Comparison of ENCODE assay signal across 23 cellular contexts in genomic region chr9:135555203-135555602, GRCh38. TPM values are rescaled to one million over a fixed set of nuclear protein-coding genes. Genes with fewer than 3 reads are reported as not detected.
DNase-seq lines count a peak whose midpoint lies in the region; ATAC-seq, FAIRE-seq and TF ChIP-seq lines count a peak whose summit lies in the region.
"Had no signal": no experiment of that assay in that cellular context is flagged by ENCODE, and none has a peak within 500 bp of the region (broad histone marks: within the 10 kb centered on the region; RNA-seq: fewer than 3 reads in every experiment).

No MANE protein-coding gene starts in this region.

- H2AFZ ChIP-seq in HepG2 (ENCODE audit: low read length): no peak overlapping the region

- H4K20me1 ChIP-seq in HepG2 (ENCODE audit: insufficient read depth, low read length): no peaks in the 10 kb centered on the region

- TF ChIP-seq EP300 in HepG2 (IDR thresholded peaks at IDR 0.05; ENCODE audit: low read depth in 2 of 2, low read length in 2 of 2) (peak in 1 of 2 experiments; percentile 13; a peak in 1 of 4 replicates), HepG2 (CRISPR knock-in tag; IDR thresholded peaks at IDR 0.05; ENCODE audit: borderline replicate concordance) (no peak)

- POLR2A ChIA-PET in HepG2 (lab: Yijun Ruan, JAX): no interaction called here

- CTCF ChIA-PET in HepG2 (lab: Yijun Ruan, JAX; ENCODE audit: low intra/inter-chr PET ratio, low total read pairs): no interaction called here

- TF ChIP-seq RAD21 in HepG2 (CRISPR knock-in tag; IDR thresholded peaks at IDR 0.05): no peak

- no peak overlapping the region for H3K9ac ChIP-seq in HepG2 (ENCODE audit: insufficient read depth, low read depth, low read length)

- H3K4me1 ChIP-seq in HepG2 (ENCODE audit: insufficient read depth, low read length) (peaks cover 19% of the 10 kb centered on the region), heart right ventricle (no peaks in the 10 kb centered on the region), HAP-1 (no peaks in the 10 kb centered on the region)
- H3K4me1 ChIP-seq: BE2C had no signal

- H3K4me1 Mint-ChIP-seq in activated T-helper 17 cell treated with anti-CD3 and anti-CD28 coated beads, Interleukin-2, amount 50 U/mL, for 72 hours: no peaks in the 10 kb centered on the region
- H3K4me1 Mint-ChIP-seq: CD4-positive, CD25-positive, alpha-beta regulatory T cell had no signal

- peak; percentile 33 for DNase-seq in activated CD8-positive, alpha-beta memory T cell treated with anti-CD3 and anti-CD28 coated beads for 24 hours
- DNase-seq in activated CD8-positive, alpha-beta memory T cell treated with anti-CD3 and anti-CD28 coated beads, Interleukin-2, amount 50 U/mL, for 4 hours: no peak
- DNase-seq in SW480 (ENCODE audit: low spot score) (peak; percentile 36), HepG2 (ENCODE audit: low spot score) (peak; percentile 33), heart right ventricle (no peak), HAP-1 (ENCODE audit: low spot score in 2 of 2) (no peak), NCI-H1417 (lab: John Stamatoyannopoulos, UW) (no peak)
- DNase-seq: BE2C; Calu3; CD4-positive, CD25-positive, alpha-beta regulatory T cell; IMR-90; Kasumi-1; MG63; NCI-H1048; NCI-H146; NCI-H2081 treated with DMSO at 0.1 percent for 48 hours; NCI-H446 treated with DMSO at 0.1 percent for 48 hours; NCI-H748 treated with DMSO at 0.1 percent for 48 hours had no signal

- H3K36me3 ChIP-seq in HepG2 (replicated peaks in 1 of 2; ENCODE audit: control insufficient read depth in 1 of 2, insufficient read depth in 2 of 2, low read length in 2 of 2) (no peaks in the 10 kb centered on the region), heart right ventricle (no peaks in the 10 kb centered on the region), HAP-1 (replicated peaks) (no peaks in the 10 kb centered on the region)
- H3K36me3 ChIP-seq: BE2C, MG63 had no signal

- TF ChIP-seq POLR2A in HepG2 (IDR thresholded peaks at IDR 0.05; ENCODE audit: insufficient read depth in 1 of 2, low read depth in 2 of 2, low read length in 2 of 2): no peak

- no peaks in the 10 kb centered on the region for H3K9me3 Mint-ChIP-seq in activated T-helper 17 cell treated with anti-CD3 and anti-CD28 coated beads, Interleukin-2, amount 50 U/mL, for 72 hours
- H3K9me3 Mint-ChIP-seq: CD4-positive, CD25-positive, alpha-beta regulatory T cell had no signal

- 8% methylated on average over 5 of the region's 5 CpGs for WGBS in HepG2 (ENCODE audit: low lambda C conversion rate)
- WGBS in heart right ventricle, 2 donors: 89 to 90% methylated on average over 5 of the region's 5 CpGs

- ATAC-seq in HepG2 (no peak; the same call in 2 of the 3 replicates), heart right ventricle (no peak)
- no peak for ATAC-seq in activated T-helper 17 cell treated with anti-CD3 and anti-CD28 coated beads, Interleukin-2, amount 50 U/mL, for 72 hours (replicated peaks)

- H3K27me3 ChIP-seq in HepG2 (ENCODE audit: control insufficient read depth in 1 of 2, insufficient read depth in 2 of 2, low read length in 2 of 2) (peaks cover 12 to 40% of the 10 kb centered on the region in 2 experiments; a peak in 3 of 5 replicates), heart right ventricle (peaks cover 0 to 8% (median 0%) of the 10 kb centered on the region in 7 donors), HAP-1 (ENCODE audit: low read depth) (no peaks in the 10 kb centered on the region)
- H3K27me3 ChIP-seq: BE2C, MG63 had no signal

- H3K36me3 Mint-ChIP-seq in activated T-helper 17 cell treated with anti-CD3 and anti-CD28 coated beads, Interleukin-2, amount 50 U/mL, for 72 hours (ENCODE audit: low read depth): no peaks in the 10 kb centered on the region
- H3K36me3 Mint-ChIP-seq: CD4-positive, CD25-positive, alpha-beta regulatory T cell had no signal

- no peak for FAIRE-seq in HepG2 (lab: Jason Lieb, UNC)
- FAIRE-seq: H54 had no signal

- in situ Hi-C loops in HepG2 (cut with HindIII; ENCODE audit: extremely low pct_ligation_motif_present, low pct_unique_long_range_greater_than_20kb) (no loop called here), HAP-1 (cut with MboI; ENCODE audit: low sequenced_read_pairs) (no loop called here)

- H3K9me3 ChIP-seq in HepG2 (ENCODE audit: low read length) (no peaks in the 10 kb centered on the region), heart right ventricle (peaks cover 0 to 10% (median 0%) of the 10 kb centered on the region in 11 donors), HAP-1 (no peaks in the 10 kb centered on the region)
- H3K9me3 ChIP-seq: BE2C, MG63 had no signal

- BruUV-seq in HepG2 (replicated peaks; lab: Mats Ljungman, UMichigan): no TSS peak

- TF ChIP-seq CTCF in HepG2 (CRISPR knock-in tag; IDR thresholded peaks at IDR 0.05) (no peak), heart right ventricle (IDR thresholded peaks at IDR 0.05) (no peak)

- intact Hi-C loops in HepG2 (cut with micrococcal nuclease; ENCODE audit: unreplicated experiment): no loop called here
- intact Hi-C loops in heart right ventricle (cut with DNase I): no loop called here

- H3K4me3 ChIP-seq in HepG2 (replicated peaks in 1 of 3; ENCODE audit: insufficient read depth in 1 of 3, low read depth in 2 of 3, low read length in 3 of 3) (no peak overlapping the region), heart right ventricle (no peak overlapping the region), HAP-1 (no peak overlapping the region)
- H3K4me3 ChIP-seq: MG63 had no signal

- H3K27ac ChIP-seq in HepG2 (ENCODE audit: extremely low read length, insufficient read depth, low read length) (no peak overlapping the region), heart right ventricle (no peak overlapping the region)
- H3K27ac ChIP-seq: HL-60 had no signal

- H3K79me2 ChIP-seq in HepG2 (ENCODE audit: insufficient read depth, low read length): no peaks in the 10 kb centered on the region

- H3K27ac Mint-ChIP-seq in activated T-helper 17 cell treated with anti-CD3 and anti-CD28 coated beads, Interleukin-2, amount 50 U/mL, for 72 hours: no peak overlapping the region

- no peak overlapping the region for H3K4me3 Mint-ChIP-seq in activated T-helper 17 cell treated with anti-CD3 and anti-CD28 coated beads, Interleukin-2, amount 50 U/mL, for 72 hours
- H3K4me3 Mint-ChIP-seq: CD4-positive, CD25-positive, alpha-beta regulatory T cell had no signal

- peak overlapping the region; percentile 27; the same call in 1 of the 2 replicates for H3K4me2 ChIP-seq in HepG2 (ENCODE audit: low read depth, low read length)

- H3K27me3 Mint-ChIP-seq in activated T-helper 17 cell treated with anti-CD3 and anti-CD28 coated beads, Interleukin-2, amount 50 U/mL, for 72 hours: peaks cover 7% of the 10 kb centered on the region

RNA-seq across cellular contexts. Expression of gene PAEP, which starts 6.4 kb away (rescaled TPM):
- total RNA-seq in HepG2 (2016; rRNA removed; fragmentation: Illumina TruSeq; extraction: Trizol): 0.38 and 0.75 TPM in 2 replicates
- total RNA-seq in HepG2 (2016; cell fraction: cytosol; rRNA removed; fragmentation: Illumina TruSeq; extraction: Trizol; ENCODE audit: low read depth): 0.26 and 0.71 TPM in 2 replicates
- 0.19 and 0.28 TPM in 2 replicates for total RNA-seq in HepG2 (2016; cell fraction: insoluble cytoplasmic fraction; rRNA removed; fragmentation: Illumina TruSeq; extraction: Trizol)
- total RNA-seq in HepG2 (2016; cell fraction: membrane; rRNA removed; fragmentation: Illumina TruSeq; extraction: Trizol): 0.28 and 0.71 TPM in 2 replicates
- total RNA-seq in HepG2 (2016; cell fraction: nucleus; rRNA removed; fragmentation: Illumina TruSeq; extraction: Trizol): 0.66 TPM in 1 of 2 replicates, not detected in the other
- polyA plus RNA-seq in HepG2 (2011; rRNA removed): 10.8 and 24.4 TPM in 2 replicates
- polyA plus RNA-seq in HepG2 (2011; cell fraction: cytosol; rRNA removed): 9.3 and 14.4 TPM in 2 replicates
- polyA plus RNA-seq in HepG2 (2011; cell fraction: nucleus; rRNA removed): 21.2 and 32.7 TPM in 2 replicates
- 0.90 and 4.1 TPM in 2 replicates for polyA plus RNA-seq in HepG2 (2012)
- polyA plus RNA-seq in HepG2 (2016; cell fraction: cytosol; fragmentation: Illumina TruSeq; extraction: Trizol; ENCODE audit: low read depth): 1.0 TPM in 2 replicates
- polyA plus RNA-seq in HepG2 (2016; cell fraction: insoluble cytoplasmic fraction; fragmentation: Illumina TruSeq; extraction: Trizol; ENCODE audit: low read depth): 0.48 and 0.64 TPM in 2 replicates
- polyA plus RNA-seq in HepG2 (2016; cell fraction: membrane; fragmentation: Illumina TruSeq; extraction: Trizol; ENCODE audit: low read depth): 0.70 and 0.90 TPM in 2 replicates
- 1.0 and 1.6 TPM in 2 replicates for polyA plus RNA-seq in HepG2 (2016; cell fraction: nucleus; fragmentation: Illumina TruSeq; extraction: Trizol; ENCODE audit: insufficient read depth, low read depth)
- polyA minus RNA-seq in HepG2 (2011; rRNA and poly(A)+ RNA removed; ENCODE audit: low replicate concordance): 4.8 TPM in 1 of 2 replicates, not detected in the other
- polyA minus RNA-seq in HepG2 (2011; cell fraction: cytosol; rRNA and poly(A)+ RNA removed): 4.5 TPM in 1 of 2 replicates, not detected in the other
- polyA minus RNA-seq in HepG2 (2011; cell fraction: nucleus; rRNA and poly(A)+ RNA removed): 2.2 and 4.2 TPM in 2 replicates
- not detected for total RNA-seq in heart right ventricle
- not detected for polyA plus RNA-seq in heart right ventricle
- total RNA-seq in activated T-helper 17 cell treated with anti-CD3 and anti-CD28 coated beads, Interleukin-2, amount 50 U/mL, for 72 hours: not detected
- total RNA-seq: A172; CD4-positive, CD25-positive, alpha-beta regulatory T cell; IMR-90 had no signal
- polyA plus RNA-seq: CD4-positive, CD25-positive, alpha-beta regulatory T cell; IMR-90 had no signal

RNA-seq across cellular contexts. Expression of gene OBP2A, which starts 9.3 kb away (rescaled TPM):
- total RNA-seq in HepG2 (2016; rRNA removed; fragmentation: Illumina TruSeq; extraction: Trizol): not detected in 2 replicates
- not detected in 2 replicates for total RNA-seq in HepG2 (2016; cell fraction: cytosol; rRNA removed; fragmentation: Illumina TruSeq; extraction: Trizol; ENCODE audit: low read depth)
- not detected in 2 replicates for total RNA-seq in HepG2 (2016; cell fraction: insoluble cytoplasmic fraction; rRNA removed; fragmentation: Illumina TruSeq; extraction: Trizol)
- total RNA-seq in HepG2 (2016; cell fraction: membrane; rRNA removed; fragmentation: Illumina TruSeq; extraction: Trizol): not detected in 2 replicates
- total RNA-seq in HepG2 (2016; cell fraction: nucleus; rRNA removed; fragmentation: Illumina TruSeq; extraction: Trizol): not detected in 2 replicates
- polyA plus RNA-seq in HepG2 (2011; rRNA removed): 0.20 and 0.32 TPM in 2 replicates
- 0.34 and 0.50 TPM in 2 replicates for polyA plus RNA-seq in HepG2 (2011; cell fraction: cytosol; rRNA removed)
- 0.36 and 0.48 TPM in 2 replicates for polyA plus RNA-seq in HepG2 (2011; cell fraction: nucleus; rRNA removed)
- not detected in 2 replicates for polyA plus RNA-seq in HepG2 (2012)
- not detected in 2 replicates for polyA plus RNA-seq in HepG2 (2016; cell fraction: cytosol; fragmentation: Illumina TruSeq; extraction: Trizol; ENCODE audit: low read depth)
- not detected in 2 replicates for polyA plus RNA-seq in HepG2 (2016; cell fraction: insoluble cytoplasmic fraction; fragmentation: Illumina TruSeq; extraction: Trizol; ENCODE audit: low read depth)
- polyA plus RNA-seq in HepG2 (2016; cell fraction: membrane; fragmentation: Illumina TruSeq; extraction: Trizol; ENCODE audit: low read depth): not detected in 2 replicates
- polyA plus RNA-seq in HepG2 (2016; cell fraction: nucleus; fragmentation: Illumina TruSeq; extraction: Trizol; ENCODE audit: insufficient read depth, low read depth): not detected in 2 replicates
- not detected in 2 replicates for polyA minus RNA-seq in HepG2 (2011; rRNA and poly(A)+ RNA removed; ENCODE audit: low replicate concordance)
- polyA minus RNA-seq in HepG2 (2011; cell fraction: cytosol; rRNA and poly(A)+ RNA removed): not detected in 2 replicates
- polyA minus RNA-seq in HepG2 (2011; cell fraction: nucleus; rRNA and poly(A)+ RNA removed): not detected in 2 replicates
- total RNA-seq in heart right ventricle: not detected
- polyA plus RNA-seq in heart right ventricle: not detected
- total RNA-seq in activated T-helper 17 cell treated with anti-CD3 and anti-CD28 coated beads, Interleukin-2, amount 50 U/mL, for 72 hours: not detected
- total RNA-seq: A172; Calu3; CD4-positive, CD25-positive, alpha-beta regulatory T cell; IMR-90 had no signal
- polyA plus RNA-seq: CD4-positive, CD25-positive, alpha-beta regulatory T cell; IMR-90 had no signal

RNA-seq across cellular contexts. Expression of gene LCN1, which starts 34.0 kb away (rescaled TPM):
- total RNA-seq in HepG2 (2016; rRNA removed; fragmentation: Illumina TruSeq; extraction: Trizol): not detected in 2 replicates
- total RNA-seq in HepG2 (2016; cell fraction: cytosol; rRNA removed; fragmentation: Illumina TruSeq; extraction: Trizol; ENCODE audit: low read depth): not detected in 2 replicates
- not detected in 2 replicates for total RNA-seq in HepG2 (2016; cell fraction: insoluble cytoplasmic fraction; rRNA removed; fragmentation: Illumina TruSeq; extraction: Trizol)
- not detected in 2 replicates for total RNA-seq in HepG2 (2016; cell fraction: membrane; rRNA removed; fragmentation: Illumina TruSeq; extraction: Trizol)
- not detected in 2 replicates for total RNA-seq in HepG2 (2016; cell fraction: nucleus; rRNA removed; fragmentation: Illumina TruSeq; extraction: Trizol)
- not detected in 2 replicates for polyA plus RNA-seq in HepG2 (2011; rRNA removed)
- 0.09 TPM in 1 of 2 replicates, not detected in the other for polyA plus RNA-seq in HepG2 (2011; cell fraction: cytosol; rRNA removed)
- not detected in 2 replicates for polyA plus RNA-seq in HepG2 (2011; cell fraction: nucleus; rRNA removed)
- not detected in 2 replicates for polyA plus RNA-seq in HepG2 (2012)
- polyA plus RNA-seq in HepG2 (2016; cell fraction: cytosol; fragmentation: Illumina TruSeq; extraction: Trizol; ENCODE audit: low read depth): not detected in 2 replicates
- polyA plus RNA-seq in HepG2 (2016; cell fraction: insoluble cytoplasmic fraction; fragmentation: Illumina TruSeq; extraction: Trizol; ENCODE audit: low read depth): not detected in 2 replicates
- polyA plus RNA-seq in HepG2 (2016; cell fraction: membrane; fragmentation: Illumina TruSeq; extraction: Trizol; ENCODE audit: low read depth): not detected in 2 replicates
- not detected in 2 replicates for polyA plus RNA-seq in HepG2 (2016; cell fraction: nucleus; fragmentation: Illumina TruSeq; extraction: Trizol; ENCODE audit: insufficient read depth, low read depth)
- not detected in 2 replicates for polyA minus RNA-seq in HepG2 (2011; rRNA and poly(A)+ RNA removed; ENCODE audit: low replicate concordance)
- polyA minus RNA-seq in HepG2 (2011; cell fraction: cytosol; rRNA and poly(A)+ RNA removed): not detected in 2 replicates
- polyA minus RNA-seq in HepG2 (2011; cell fraction: nucleus; rRNA and poly(A)+ RNA removed): not detected in 2 replicates
- under 1 TPM in 2 of 10 donors, not detected in 8; 0.32 to 0.76 TPM for total RNA-seq in heart right ventricle
- polyA plus RNA-seq in heart right ventricle: under 1 TPM in 1 of 2 donors, not detected in 1; 0.13 TPM
- total RNA-seq in activated T-helper 17 cell treated with anti-CD3 and anti-CD28 coated beads, Interleukin-2, amount 50 U/mL, for 72 hours: not detected
- total RNA-seq: Calu3; CD4-positive, CD25-positive, alpha-beta regulatory T cell; HT1080; IMR-90 had no signal
- polyA plus RNA-seq: CD4-positive, CD25-positive, alpha-beta regulatory T cell; IMR-90 had no signal

RNA-seq across cellular contexts. Expression of gene MRPS2, which starts 54.7 kb away (rescaled TPM):
- total RNA-seq in HepG2 (2016; rRNA removed; fragmentation: Illumina TruSeq; extraction: Trizol) (44.4 and 48.6 TPM in 2 replicates), heart right ventricle (10 to 100 TPM; 37.5 to 52.0 (median 47.8) TPM)
- 19.9 and 20.2 TPM in 2 replicates for total RNA-seq in HepG2 (2016; cell fraction: cytosol; rRNA removed; fragmentation: Illumina TruSeq; extraction: Trizol; ENCODE audit: low read depth)
- total RNA-seq in HepG2 (2016; cell fraction: insoluble cytoplasmic fraction; rRNA removed; fragmentation: Illumina TruSeq; extraction: Trizol): 40.6 and 44.3 TPM in 2 replicates
- 30.5 and 35.9 TPM in 2 replicates for total RNA-seq in HepG2 (2016; cell fraction: membrane; rRNA removed; fragmentation: Illumina TruSeq; extraction: Trizol)
- total RNA-seq in HepG2 (2016; cell fraction: nucleus; rRNA removed; fragmentation: Illumina TruSeq; extraction: Trizol): 22.9 and 23.3 TPM in 2 replicates
- polyA plus RNA-seq in HepG2 (2011; rRNA removed) (86.7 and 98.3 TPM in 2 replicates), heart right ventricle (10 to 100 TPM; 28.6 to 82.9 TPM)
- polyA plus RNA-seq in HepG2 (2011; cell fraction: cytosol; rRNA removed): 166 and 225 TPM in 2 replicates
- 93.0 and 109 TPM in 2 replicates for polyA plus RNA-seq in HepG2 (2011; cell fraction: nucleus; rRNA removed)
- 38.2 and 39.9 TPM in 2 replicates for polyA plus RNA-seq in HepG2 (2012)
- polyA plus RNA-seq in HepG2 (2016; cell fraction: cytosol; fragmentation: Illumina TruSeq; extraction: Trizol; ENCODE audit: low read depth): 37.0 and 38.5 TPM in 2 replicates
- 94.0 and 109 TPM in 2 replicates for polyA plus RNA-seq in HepG2 (2016; cell fraction: insoluble cytoplasmic fraction; fragmentation: Illumina TruSeq; extraction: Trizol; ENCODE audit: low read depth)
- polyA plus RNA-seq in HepG2 (2016; cell fraction: membrane; fragmentation: Illumina TruSeq; extraction: Trizol; ENCODE audit: low read depth): 51.5 and 52.2 TPM in 2 replicates
- polyA plus RNA-seq in HepG2 (2016; cell fraction: nucleus; fragmentation: Illumina TruSeq; extraction: Trizol; ENCODE audit: insufficient read depth, low read depth): 74.0 and 74.3 TPM in 2 replicates
- polyA minus RNA-seq in HepG2 (2011; rRNA and poly(A)+ RNA removed; ENCODE audit: low replicate concordance): 204 and 352 TPM in 2 replicates
- 57.7 TPM in 2 replicates for polyA minus RNA-seq in HepG2 (2011; cell fraction: cytosol; rRNA and poly(A)+ RNA removed)
- polyA minus RNA-seq in HepG2 (2011; cell fraction: nucleus; rRNA and poly(A)+ RNA removed): 16.6 and 19.0 TPM in 2 replicates
- total RNA-seq in activated T-helper 17 cell treated with anti-CD3 and anti-CD28 coated beads, Interleukin-2, amount 50 U/mL, for 72 hours: 10 to 100 TPM; 29.9 to 48.6 TPM

Comparison
In these comparisons a context has a peak if more than half of its experiments do, and no peak if none do; other contexts are left out.
1. DNase-seq: peak in activated CD8-positive, alpha-beta memory T cell treated with anti-CD3 and anti-CD28 coated beads for 24 hours (single experiment), SW480 (single experiment) and HepG2 (single experiment); none in activated CD8-positive, alpha-beta memory T cell treated with anti-CD3 and anti-CD28 coated beads, Interleukin-2, amount 50 U/mL, for 4 hours (single experiment), heart right ventricle (0 of 2), HAP-1 (0 of 2) and NCI-H1417 (0 of 3).